In the genomic region with DNA sequence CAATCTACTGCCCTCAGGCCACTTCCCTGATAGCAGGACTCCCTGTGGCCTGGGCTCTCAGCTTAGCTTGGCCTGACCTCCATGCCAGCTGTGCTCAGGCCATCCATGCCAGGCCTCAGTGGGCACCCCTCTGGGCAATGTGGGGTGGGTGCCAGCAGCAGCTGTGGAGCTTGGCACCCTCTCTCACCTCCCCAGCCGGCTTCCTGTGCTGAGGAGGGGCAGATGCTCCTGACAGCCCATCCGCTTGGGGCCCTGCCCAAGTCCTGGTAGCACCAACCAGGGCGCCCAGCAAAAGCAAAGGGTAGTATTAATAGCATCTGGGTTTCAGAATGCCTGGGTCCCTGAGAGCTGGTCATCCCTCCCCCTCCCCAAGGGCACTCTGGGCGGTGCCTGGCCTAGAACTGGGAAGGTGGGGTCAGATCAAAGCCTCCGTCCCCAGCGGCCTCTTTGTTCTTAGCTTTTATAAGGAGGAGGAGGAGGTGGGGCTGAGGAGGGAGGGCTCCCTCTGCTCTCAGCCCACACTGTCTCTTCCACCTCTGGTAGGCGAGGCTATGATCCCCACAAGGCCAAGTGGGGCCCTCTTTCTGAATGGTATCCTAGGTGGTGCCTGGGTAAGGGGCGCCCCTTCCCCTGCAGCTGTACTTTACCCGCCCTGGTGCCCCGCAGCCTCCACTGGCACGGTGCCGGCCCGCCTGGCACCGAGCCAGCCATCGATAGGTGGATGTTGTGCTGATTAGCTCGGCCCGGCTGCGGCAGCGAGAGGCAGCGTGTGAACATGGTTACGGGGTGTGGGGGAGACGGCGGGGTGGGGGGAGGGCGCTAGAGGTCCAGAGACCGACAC, we compare ENCODE assay signal across 1 cellular context.
TF ChIP-seq lines count a peak whose summit lies in the region.

No MANE protein-coding gene starts in this region.

TF ChIP-seq in HEK293, 187 proteins besides CTCF, POLR2A, EP300 and RAD21 (continued from another document and continues in another):
- TF ChIP-seq PRDM6 (tag by site-specific recombination; IDR thresholded peaks at IDR 0.05) (no peak), ZNF221 (tag by site-specific recombination; IDR thresholded peaks at IDR 0.05; ENCODE audit: borderline replicate concordance) (no peak), ZNF114 (tag by site-specific recombination; IDR thresholded peaks at IDR 0.05) (no peak), EGR2 (tag by site-specific recombination; IDR thresholded peaks at IDR 0.05; ENCODE audit: low read depth) (peak; percentile 81), ZBTB8A (tag by site-specific recombination; IDR thresholded peaks at IDR 0.05) (0 out of 2 replicates have a peak, but pooled peaks have one; percentile 35), KLF16 (tag by site-specific recombination; IDR thresholded peaks at IDR 0.05) (peak; percentile 82; the same call in 1 of the 2 replicates), ZNF521 (tag by site-specific recombination; IDR thresholded peaks at IDR 0.05) (no peak), ZNF692 (tag by site-specific recombination; IDR thresholded peaks at IDR 0.05) (0 out of 2 replicates have a peak, but pooled peaks have one; percentile 28), ZNF350 (tag by site-specific recombination; IDR thresholded peaks at IDR 0.05) (no peak), ZNF639 (tag by site-specific recombination; IDR thresholded peaks at IDR 0.05) (no peak), KLF7 (tag by site-specific recombination; IDR thresholded peaks at IDR 0.05; ENCODE audit: borderline replicate concordance) (no peak; the same call in 1 of the 2 replicates), OVOL3 (tag by site-specific recombination; IDR thresholded peaks at IDR 0.05) (no peak), ZSCAN23 (tag by site-specific recombination; IDR thresholded peaks at IDR 0.05) (no peak), ZFP41 (tag by site-specific recombination; IDR thresholded peaks at IDR 0.05; ENCODE audit: borderline replicate concordance) (no peak), ZNF416 (tag by site-specific recombination; IDR thresholded peaks at IDR 0.05) (no peak), ZNF112 (tag by site-specific recombination; IDR thresholded peaks at IDR 0.05) (no peak), ZNF148 (tag by site-specific recombination; IDR thresholded peaks at IDR 0.05; ENCODE audit: borderline replicate concordance) (no peak), ZEB2 (tag by site-specific recombination; IDR thresholded peaks at IDR 0.05) (no peak), ZNF280D (tag by site-specific recombination; IDR thresholded peaks at IDR 0.05) (no peak), GLIS2 (tag by site-specific recombination; IDR thresholded peaks at IDR 0.05) (peak; percentile 55), BCL11B (tag by site-specific recombination; IDR thresholded peaks at IDR 0.05; ENCODE audit: low read depth) (no peak), OSR2 (tag by site-specific recombination; IDR thresholded peaks at IDR 0.05) (peak; percentile 6; the same call in 1 of the 2 replicates), ZSCAN30 (tag by site-specific recombination; IDR thresholded peaks at IDR 0.05) (no peak), ZNF302 (tag by site-specific recombination; IDR thresholded peaks at IDR 0.05; ENCODE audit: low read depth) (no peak), ZNF514 (tag by site-specific recombination; IDR thresholded peaks at IDR 0.05) (no peak), PRDM1 (tag by site-specific recombination; IDR thresholded peaks at IDR 0.05) (no peak), ZNF37A (tag by site-specific recombination; IDR thresholded peaks at IDR 0.05) (peak; percentile 37; the same call in 1 of the 2 replicates), ZNF133 (tag by site-specific recombination; IDR thresholded peaks at IDR 0.05) (no peak), GLI2 (tag by site-specific recombination; IDR thresholded peaks at IDR 0.05; ENCODE audit: borderline replicate concordance, low read depth) (no peak), ZNF433 (tag by site-specific recombination; IDR thresholded peaks at IDR 0.05; ENCODE audit: low read depth) (no peak), ZNF776 (tag by site-specific recombination; IDR thresholded peaks at IDR 0.05; ENCODE audit: borderline replicate concordance) (no peak), TCF7L2 (IDR thresholded peaks at IDR 0.05; ENCODE audit: borderline replicate concordance, low read depth, low read length) (peak; percentile 93), IKZF3 (tag by site-specific recombination; IDR thresholded peaks at IDR 0.05) (no peak), ZNF654 (tag by site-specific recombination; IDR thresholded peaks at IDR 0.05; ENCODE audit: low read depth) (no peak), ZNF548 (tag by site-specific recombination; IDR thresholded peaks at IDR 0.05) (no peak), HOXA7 (CRISPR knock-in tag; IDR thresholded peaks at IDR 0.05; ENCODE audit: borderline replicate concordance) (no peak), SETDB1 (IDR thresholded peaks at IDR 0.05; ENCODE audit: insufficient read length, low read length) (no peak), ZNF837 (tag by site-specific recombination; IDR thresholded peaks at IDR 0.05) (no peak), FEZF1 (tag by site-specific recombination; IDR thresholded peaks at IDR 0.05) (no peak), YY2 (tag by site-specific recombination; IDR thresholded peaks at IDR 0.05) (no peak), MYNN (tag by site-specific recombination; IDR thresholded peaks at IDR 0.05; ENCODE audit: borderline replicate concordance) (no peak), KLF17 (tag by site-specific recombination; IDR thresholded peaks at IDR 0.05) (peak; percentile 86), ZNF571 (tag by site-specific recombination; IDR thresholded peaks at IDR 0.05) (no peak), ZNF24 (tag by site-specific recombination; IDR thresholded peaks at IDR 0.05) (no peak), ZNF248 (tag by site-specific recombination; IDR thresholded peaks at IDR 0.05) (no peak), ZNF473 (tag by site-specific recombination; IDR thresholded peaks at IDR 0.05) (no peak)
- TF ChIP-seq, protein P1, sequence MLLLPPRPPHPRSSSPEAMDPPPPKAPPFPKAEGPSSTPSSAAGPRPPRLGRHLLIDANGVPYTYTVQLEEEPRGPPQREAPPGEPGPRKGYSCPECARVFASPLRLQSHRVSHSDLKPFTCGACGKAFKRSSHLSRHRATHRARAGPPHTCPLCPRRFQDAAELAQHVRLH (tag by site-specific recombination; IDR thresholded peaks at IDR 0.05) = no peak
- TF ChIP-seq, protein P2, sequence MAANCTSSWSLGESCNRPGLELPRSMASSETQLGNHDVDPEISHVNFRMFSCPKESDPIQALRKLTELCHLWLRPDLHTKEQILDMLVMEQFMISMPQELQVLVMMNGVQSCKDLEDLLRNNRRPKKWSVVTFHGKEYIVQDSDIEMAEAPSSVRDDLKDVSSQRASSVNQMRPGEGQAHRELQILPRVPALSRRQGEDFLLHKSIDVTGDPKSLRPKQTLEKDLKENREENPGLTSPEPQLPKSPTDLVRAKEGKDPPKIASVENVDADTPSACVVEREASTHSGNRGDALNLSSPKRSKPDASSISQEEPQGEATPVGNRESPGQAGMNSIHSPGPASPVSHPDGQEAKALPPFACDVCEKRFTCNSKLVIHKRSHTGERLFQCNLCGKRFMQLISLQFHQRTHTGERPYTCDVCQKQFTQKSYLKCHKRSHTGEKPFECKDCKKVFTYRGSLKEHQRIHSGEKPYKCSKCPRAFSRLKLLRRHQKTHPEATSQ (tag by site-specific recombination; IDR thresholded peaks at IDR 0.05) = no peak
- TF ChIP-seq, protein P3, sequence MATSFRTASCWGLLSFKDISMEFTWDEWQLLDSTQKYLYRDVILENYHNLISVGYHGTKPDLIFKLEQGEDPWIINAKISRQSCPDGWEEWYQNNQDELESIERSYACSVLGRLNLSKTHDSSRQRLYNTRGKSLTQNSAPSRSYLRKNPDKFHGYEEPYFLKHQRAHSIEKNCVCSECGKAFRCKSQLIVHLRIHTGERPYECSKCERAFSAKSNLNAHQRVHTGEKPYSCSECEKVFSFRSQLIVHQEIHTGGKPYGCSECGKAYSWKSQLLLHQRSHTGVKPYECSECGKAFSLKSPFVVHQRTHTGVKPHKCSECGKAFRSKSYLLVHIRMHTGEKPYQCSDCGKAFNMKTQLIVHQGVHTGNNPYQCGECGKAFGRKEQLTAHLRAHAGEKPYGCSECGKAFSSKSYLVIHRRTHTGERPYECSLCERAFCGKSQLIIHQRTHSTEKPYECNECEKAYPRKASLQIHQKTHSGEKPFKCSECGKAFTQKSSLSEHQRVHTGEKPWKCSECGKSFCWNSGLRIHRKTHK (tag by site-specific recombination; IDR thresholded peaks at IDR 0.05) = no peak
